9 cellular contexts compared by ENCODE assay signal in genomic region chr10:5810235-5810634, GRCh38. TPM values are rescaled to one million over a fixed set of nuclear protein-coding genes. Genes with fewer than 3 reads are reported as not detected.
DNase-seq lines count a peak whose midpoint lies in the region; ATAC-seq and TF ChIP-seq lines count a peak whose summit lies in the region.
"Had no signal": no experiment of that assay in that cellular context is flagged by ENCODE, and none has a peak within 500 bp of the region (broad histone marks: within the 10 kb centered on the region; RNA-seq: fewer than 3 reads in every experiment).

No MANE protein-coding gene starts in this region.

- intact Hi-C loops in A673 (cut with micrococcal nuclease; ENCODE audit: unreplicated experiment), result no loop called here
- intact Hi-C loops in activated T-helper 2 cell treated with anti-CD3 and anti-CD28 coated beads, Interferon-gamma antibody, Interleukin-2, Interleukin-4, amounts not matched to agents 10 μg/mL and 5 μg/mL and 100 μg/mL, durations not matched to agents 14 hours and 24 hours and 36 hours (cut with micrococcal nuclease), result loop anchor here (5.0 to 10.0 kb wide), 4 partner anchors 33 to 365 kb away; partner anchors contain the start of genes ANKRD16 and RBM17

- peaks cover 69% of the 10 kb centered on the region for H3K36me3 Mint-ChIP-seq in activated T-helper 2 cell treated with anti-CD3 and anti-CD28 coated beads, Interferon-gamma antibody, Interleukin-2, Interleukin-4, amounts not matched to agents 10 μg/mL and 5 μg/mL and 100 μg/mL, durations not matched to agents 14 hours and 24 hours and 36 hours (ENCODE audit: low read depth)

- no peak overlapping the region for H3K27ac ChIP-seq in A673 (ENCODE audit: low read depth, low read length, poor library complexity, severe bottlenecking)
- peak overlapping the region; percentile 92 for H3K27ac ChIP-seq in GM23248
- peak overlapping the region; percentile 22 to 38 for H3K27ac ChIP-seq in liver (ENCODE audit: low read depth in 1 of 2, low read length in 2 of 2)

- TF ChIP-seq RAD21 in liver (IDR thresholded peaks at IDR 0.05), result no peak

- H3K9me2 ChIP-seq in GM23248 (ENCODE audit: insufficient read depth), result no peaks in the 10 kb centered on the region

- peaks cover 32% of the 10 kb centered on the region; the same call in 1 of the 2 replicates for H3F3A ChIP-seq in GM23248 (ENCODE audit: insufficient read depth)

- WGBS in GM23248 (ENCODE audit: low coverage in 1 of 2, low lambda C conversion rate in 2 of 2, missing lambda C conversion rate in 2 of 2), 2 experiments, result 32 to 36% methylated on average over 2 of the region's 2 CpGs
- 56% methylated on average over 2 of the region's 2 CpGs for WGBS in liver

- H4K20me1 ChIP-seq in GM23248 (ENCODE audit: insufficient read depth), result peaks cover 47% of the 10 kb centered on the region

- DNase-seq in A673 (ENCODE audit: low spot score), result no peak
- DNase-seq in GM23248, result peak; percentile 22
- DNase-seq in activated T-helper 2 cell treated with anti-CD3 and anti-CD28 coated beads, Interferon-gamma antibody, Interleukin-2, Interleukin-4, amounts not matched to agents 10 μg/mL and 5 μg/mL and 100 μg/mL, durations not matched to agents 14 hours and 24 hours and 36 hours (ENCODE audit: low spot score), result no peak
- DNase-seq in A172 (ENCODE audit: low spot score), result no peak
- DNase-seq in hypothalamus (lab: John Stamatoyannopoulos, UW), result no peak
- no peak for DNase-seq in COR-L47 (lab: John Stamatoyannopoulos, UW)

- no peak for TF ChIP-seq CTCF in A673 (conservative IDR thresholded peaks at IDR 0.05; ENCODE audit: low read depth, low read length)
- TF ChIP-seq CTCF in liver (IDR thresholded peaks at IDR 0.05; ENCODE audit: low read depth, low read length, missing input control), result no peak

- BruUV-seq in A673 (replicated peaks; lab: Mats Ljungman, UMichigan), result no TSS peak

- CTCF ChIA-PET in A673 (lab: Charles Lee), result no interaction called here

- H3K27me3 ChIP-seq in A673 (replicated peaks; ENCODE audit: insufficient read depth, low read depth, low read length, poor library complexity) (no peaks in the 10 kb centered on the region), GM23248 (replicated peaks; ENCODE audit: insufficient read depth) (no peaks in the 10 kb centered on the region), liver (ENCODE audit: control insufficient read depth in 4 of 4, insufficient read depth in 4 of 4, low read length in 3 of 4) (no peaks in the 10 kb centered on the region)

- no peaks in the 10 kb centered on the region for H3K9me3 Mint-ChIP-seq in activated T-helper 2 cell treated with anti-CD3 and anti-CD28 coated beads, Interferon-gamma antibody, Interleukin-2, Interleukin-4, amounts not matched to agents 10 μg/mL and 5 μg/mL and 100 μg/mL, durations not matched to agents 14 hours and 24 hours and 36 hours

- in situ Hi-C loops in GM23248 (cut with MboI), result no loop called here

- H3K9me3 ChIP-seq in A673 (ENCODE audit: low read depth, low read length, poor library complexity, severe bottlenecking), result no peaks in the 10 kb centered on the region
- no peaks in the 10 kb centered on the region for H3K9me3 ChIP-seq in GM23248 (ENCODE audit: low read depth)
- no peaks in the 10 kb centered on the region for H3K9me3 ChIP-seq in liver (ENCODE audit: control insufficient read depth in 4 of 4, low read length in 3 of 4)

- POLR2A ChIA-PET in A673 (lab: Charles Lee; ENCODE audit: low non-redundant PET), result interaction anchor here (0.5 to 0.6 kb wide), 2 partner anchors 354 to 418 kb away, joined by 3 read pairs; no protein-coding TSS in a partner anchor

- H3K9ac ChIP-seq in GM23248 (peak overlapping the region; percentile 99), liver (ENCODE audit: low read depth in 1 of 2, low read length in 2 of 2) (peak overlapping the region in 1 of 2 donors; percentile 79)

- H3K4me1 ChIP-seq in A673 (ENCODE audit: insufficient read depth, low read length, poor library complexity, severe bottlenecking) (peaks cover 27% of the 10 kb centered on the region), GM23248 (ENCODE audit: insufficient read depth) (peaks cover 42% of the 10 kb centered on the region), liver (ENCODE audit: control insufficient read depth in 4 of 4, insufficient read depth in 4 of 4, low read length in 3 of 4) (peaks cover 0 to 53% (median 39%) of the 10 kb centered on the region in 4 donors)

- no peak overlapping the region for H2AFZ ChIP-seq in GM23248

- H3K4me1 Mint-ChIP-seq in activated T-helper 2 cell treated with anti-CD3 and anti-CD28 coated beads, Interferon-gamma antibody, Interleukin-2, Interleukin-4, amounts not matched to agents 10 μg/mL and 5 μg/mL and 100 μg/mL, durations not matched to agents 14 hours and 24 hours and 36 hours (ENCODE audit: low read depth), result peaks cover 58% of the 10 kb centered on the region

- H3K27me3 Mint-ChIP-seq in activated T-helper 2 cell treated with anti-CD3 and anti-CD28 coated beads, Interferon-gamma antibody, Interleukin-2, Interleukin-4, amounts not matched to agents 10 μg/mL and 5 μg/mL and 100 μg/mL, durations not matched to agents 14 hours and 24 hours and 36 hours (ENCODE audit: low read depth), result no peaks in the 10 kb centered on the region

- H3K4me3 Mint-ChIP-seq in activated T-helper 2 cell treated with anti-CD3 and anti-CD28 coated beads, Interferon-gamma antibody, Interleukin-2, Interleukin-4, amounts not matched to agents 10 μg/mL and 5 μg/mL and 100 μg/mL, durations not matched to agents 14 hours and 24 hours and 36 hours (ENCODE audit: low read depth), result peak overlapping the region; percentile 99

- H3K36me3 ChIP-seq in A673 (ENCODE audit: insufficient read depth, low read length, poor library complexity, severe bottlenecking), result peaks cover 17% of the 10 kb centered on the region
- H3K36me3 ChIP-seq in GM23248 (ENCODE audit: low read depth), result 0 out of 2 replicates have a peak, but pooled peaks cover 6% of the 10 kb centered on the region
- H3K36me3 ChIP-seq in liver (ENCODE audit: control insufficient read depth in 4 of 4, insufficient read depth in 3 of 4, low read depth in 1 of 4, low read length in 3 of 4), result peaks cover 0 to 4% (median 0%) of the 10 kb centered on the region in 4 donors

- peaks cover 92% of the 10 kb centered on the region for H3K79me2 ChIP-seq in GM23248 (ENCODE audit: insufficient read depth)

- peak overlapping the region; percentile 51 for H3K27ac Mint-ChIP-seq in activated T-helper 2 cell treated with anti-CD3 and anti-CD28 coated beads, Interferon-gamma antibody, Interleukin-2, Interleukin-4, amounts not matched to agents 10 μg/mL and 5 μg/mL and 100 μg/mL, durations not matched to agents 14 hours and 24 hours and 36 hours

- ATAC-seq in GM18873 (IDR thresholded peaks at IDR 0.05; ENCODE audit: low FRiP score, unreplicated experiment), result no peak
- ATAC-seq: Right ventricle myocardium inferior had no signal

- H3K4me3 ChIP-seq in A673 (ENCODE audit: low read depth, low read length, poor library complexity, severe bottlenecking) (peak overlapping the region; percentile 97), GM23248 (peak overlapping the region; percentile 95), liver (ENCODE audit: low read depth in 1 of 3, low read length in 3 of 3) (no peak overlapping the region)

- peak overlapping the region; percentile 88 for H3K4me2 ChIP-seq in GM23248 (ENCODE audit: unreplicated experiment)

TF ChIP-seq in liver, 16 proteins besides CTCF, POLR2A, EP300 and RAD21 (continues in another document):
- TF ChIP-seq EGR1 (IDR thresholded peaks at IDR 0.05; ENCODE audit: low read depth in 2 of 2), result no peak
- no peak for TF ChIP-seq FOXA1 (IDR thresholded peaks at IDR 0.05)
- no peak for TF ChIP-seq HNF4G (IDR thresholded peaks at IDR 0.05)
- no peak for TF ChIP-seq SP1 (IDR thresholded peaks at IDR 0.05)
- no peak for TF ChIP-seq TAF1 (conservative IDR thresholded peaks at IDR 0.05)
- TF ChIP-seq ZBTB33 (IDR thresholded peaks at IDR 0.05), result no peak
- no peak for TF ChIP-seq YY1 (IDR thresholded peaks at IDR 0.05)
- TF ChIP-seq HNF4A (conservative IDR thresholded peaks at IDR 0.05), result no peak
- TF ChIP-seq FOXA2 (IDR thresholded peaks at IDR 0.05), result no peak
- no peak for TF ChIP-seq JUND (IDR thresholded peaks at IDR 0.05)
- TF ChIP-seq MAX (IDR thresholded peaks at IDR 0.05), result no peak

RNA-seq across cellular contexts. Expression of gene GDI2, which starts 3.0 kb away (rescaled TPM):
- total RNA-seq in A673 (2021) (294 and 325 TPM in 2 replicates), liver (100 to 1,000 TPM; 190 TPM)
- 311 and 350 TPM in 2 replicates for total RNA-seq in GM23248 (2014; rRNA removed; shearing (Covaris generic))
- polyA plus RNA-seq in GM23248 (2016; fragmentation: Nextera tagmentation; extraction: Ambion mirVana) (195 and 206 TPM in 2 replicates), liver (100 to 1,000 TPM; 103 to 120 TPM)
- total RNA-seq in activated T-helper 2 cell treated with anti-CD3 and anti-CD28 coated beads, Interferon-gamma antibody, Interleukin-2, Interleukin-4, amounts not matched to agents 10 μg/mL and 5 μg/mL and 100 μg/mL, durations not matched to agents 14 hours and 24 hours and 36 hours, result 301 and 302 TPM in 2 replicates
- total RNA-seq in A172 (2014; rRNA removed; shearing (Covaris generic)), result 447 and 488 TPM in 2 replicates

Comparison
In these comparisons a context has a peak if more than half of its experiments do, and no peak if none do; other contexts are left out.
1. H3K4me3 ChIP-seq: peak in A673 (single experiment) and GM23248 (single experiment); none in liver (0 of 3).